8 cellular contexts compared by ENCODE assay signal in genomic region chr5:145681686-145682085, GRCh38.
DNase-seq lines count a peak whose midpoint lies in the region; ATAC-seq, FAIRE-seq and TF ChIP-seq lines count a peak whose summit lies in the region.

No MANE protein-coding gene starts in this region.

- H3K36me3 ChIP-seq in NT2/D1 (ENCODE audit: insufficient read depth, insufficient read length, low read length) (no peaks in the 10 kb centered on the region), body of pancreas (replicated peaks in 1 of 2; ENCODE audit: insufficient read depth in 1 of 2, low read depth in 2 of 2) (no peaks in the 10 kb centered on the region)

- CTCF ChIA-PET in activated CD4-positive, alpha-beta T cell treated with anti-CD3 and anti-CD28 coated beads, Interleukin-2, amount 10 ng/mL, durations not matched to agents 7 days and 5 days (lab: Charles Lee): interaction anchor here (1.3 to 1.8 kb wide), 2 partner anchors 11 to 145 kb away, joined by 4 to 5 read pairs; no protein-coding TSS in a partner anchor

- H3K27me3 Mint-ChIP-seq in activated CD4-positive, alpha-beta T cell treated with anti-CD3 and anti-CD28 coated beads, Interleukin-2, amount 10 ng/mL, durations not matched to agents 7 days and 5 days: no peaks in the 10 kb centered on the region

- H3K9me3 Mint-ChIP-seq in activated CD4-positive, alpha-beta T cell treated with anti-CD3 and anti-CD28 coated beads, Interleukin-2, amount 10 ng/mL, durations not matched to agents 7 days and 5 days: no peaks in the 10 kb centered on the region

- DNase-seq in activated CD4-positive, alpha-beta T cell treated with anti-CD3 and anti-CD28 coated beads, Interleukin-2, amount 10 ng/mL, durations not matched to agents 7 days and 5 days: peak; percentile 56
- no peak for DNase-seq in activated CD4-positive, alpha-beta T cell treated with anti-CD3 and anti-CD28 coated beads, Interleukin-2, amount 50 U/mL, for 4 hours
- DNase-seq in HTR-8/SVneo (ENCODE audit: insufficient read length, low spot score) (peak; percentile 62), NT2/D1 (ENCODE audit: low read depth, low spot score) (peak; percentile 27), body of pancreas (peak; percentile 66 to 79 (median 73))
- peak; percentile 16 for DNase-seq in stimulated activated naive CD8-positive, alpha-beta T cell treated with anti-CD3 and anti-CD28 coated beads, Interleukin-15, Interleukin-2, amounts not matched to agents 100 U/mL and 50 U/mL, for 24 hours

- TF ChIP-seq CTCF in body of pancreas (IDR thresholded peaks at IDR 0.05): peak; percentile 55 to 88 (median 84)

- H3K27me3 ChIP-seq in NT2/D1 (ENCODE audit: insufficient read depth, insufficient read length): no peaks in the 10 kb centered on the region
- H3K27me3 ChIP-seq in body of pancreas: no peaks in the 10 kb centered on the region

- no peak overlapping the region for H3K9ac ChIP-seq in NT2/D1 (ENCODE audit: insufficient read length, low read depth)

- intact Hi-C loops in body of pancreas (cut with DNase I): no loop called here

- no peaks in the 10 kb centered on the region for H3K36me3 Mint-ChIP-seq in activated CD4-positive, alpha-beta T cell treated with anti-CD3 and anti-CD28 coated beads, Interleukin-2, amount 10 ng/mL, durations not matched to agents 7 days and 5 days (ENCODE audit: low read depth)

- H3K4me1 ChIP-seq in NT2/D1 (ENCODE audit: insufficient read depth, insufficient read length): no peaks in the 10 kb centered on the region
- peaks cover 11% of the 10 kb centered on the region for H3K4me1 ChIP-seq in body of pancreas

- no peak overlapping the region for H3K27ac Mint-ChIP-seq in activated CD4-positive, alpha-beta T cell treated with anti-CD3 and anti-CD28 coated beads, Interleukin-2, amount 10 ng/mL, durations not matched to agents 7 days and 5 days

- H3K4me3 Mint-ChIP-seq in activated CD4-positive, alpha-beta T cell treated with anti-CD3 and anti-CD28 coated beads, Interleukin-2, amount 10 ng/mL, durations not matched to agents 7 days and 5 days: no peak overlapping the region

- FAIRE-seq in HTR-8/SVneo (lab: Jason Lieb, UNC) (peak; percentile 93), islet of Langerhans (lab: Jason Lieb, UNC) (peak; percentile 99)

- H3K4me3 ChIP-seq in NT2/D1 (ENCODE audit: insufficient read length, low read depth): no peak overlapping the region
- no peak overlapping the region for H3K4me3 ChIP-seq in body of pancreas

- H3K9me3 ChIP-seq in NT2/D1 (ENCODE audit: insufficient read depth, low read length) (no peaks in the 10 kb centered on the region), body of pancreas (no peaks in the 10 kb centered on the region)

- TF ChIP-seq POLR2A in body of pancreas (IDR thresholded peaks at IDR 0.05): no peak

- H3K27ac ChIP-seq in body of pancreas: peak overlapping the region in 1 of 4 donors; percentile 45

- POLR2A ChIA-PET in activated CD4-positive, alpha-beta T cell treated with anti-CD3 and anti-CD28 coated beads, Interleukin-2, amount 10 ng/mL, durations not matched to agents 7 days and 5 days (lab: Charles Lee): no interaction called here

- H3K4me1 Mint-ChIP-seq in activated CD4-positive, alpha-beta T cell treated with anti-CD3 and anti-CD28 coated beads, Interleukin-2, amount 10 ng/mL, durations not matched to agents 7 days and 5 days: no peaks in the 10 kb centered on the region

- ATAC-seq in GM21737 (IDR thresholded peaks at IDR 0.05; ENCODE audit: unreplicated experiment) (peak; percentile 99), body of pancreas (peak; percentile 96)
- peak; percentile 65 for ATAC-seq in stimulated activated naive CD8-positive, alpha-beta T cell treated with anti-CD3 and anti-CD28 coated beads, Interleukin-15, Interleukin-2, amounts not matched to agents 100 U/mL and 50 U/mL, for 24 hours

Comparison
In these comparisons a context has a peak if more than half of its experiments do, and no peak if none do; other contexts are left out.
1. DNase-seq: peak in activated CD4-positive, alpha-beta T cell treated with anti-CD3 and anti-CD28 coated beads, Interleukin-2, amount 10 ng/mL, durations not matched to agents 7 days and 5 days (single experiment), HTR-8/SVneo (single experiment), NT2/D1 (single experiment), body of pancreas (4 of 4) and stimulated activated naive CD8-positive, alpha-beta T cell treated with anti-CD3 and anti-CD28 coated beads, Interleukin-15, Interleukin-2, amounts not matched to agents 100 U/mL and 50 U/mL, for 24 hours (single experiment); none in activated CD4-positive, alpha-beta T cell treated with anti-CD3 and anti-CD28 coated beads, Interleukin-2, amount 50 U/mL, for 4 hours (0 of 2).
2. Peak in every context shown above with its lines, with median percentiles within 50 percentile points of each other: ATAC-seq.